Comparison of ENCODE assay signal across 10 cellular contexts in the genomic region with DNA sequence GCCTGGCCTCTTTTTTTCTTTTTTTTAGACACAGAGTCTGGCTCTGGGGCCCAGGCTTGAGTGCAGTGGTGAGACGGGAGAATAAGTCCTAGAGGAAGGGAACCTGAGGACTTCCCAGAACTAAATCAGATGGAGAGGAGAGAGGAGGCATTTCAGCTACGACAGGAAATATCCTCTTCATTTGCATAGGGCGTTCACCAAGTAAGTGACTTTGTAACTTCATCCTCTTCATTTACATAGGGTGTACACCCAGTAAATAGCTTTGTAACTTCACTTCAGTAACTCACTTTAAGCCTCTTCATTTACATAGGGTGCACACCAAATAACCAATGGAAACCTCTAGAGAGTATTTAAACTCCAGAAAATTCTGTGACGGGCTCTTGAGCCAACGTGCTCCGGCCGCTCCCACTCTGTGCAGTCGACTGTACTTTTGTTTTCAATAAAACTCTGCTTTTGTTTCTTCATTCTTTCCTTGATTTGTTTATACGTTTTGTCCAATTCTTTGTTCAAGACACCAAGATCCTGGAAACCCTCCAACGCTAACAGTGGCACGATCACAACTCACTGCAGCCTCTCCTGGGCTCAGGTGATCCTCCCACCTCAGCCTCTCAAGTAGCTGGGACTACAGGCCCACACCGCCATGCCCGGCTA. TPM values are rescaled to one million over a fixed set of nuclear protein-coding genes. Genes with fewer than 3 reads are reported as not detected.
DNase-seq lines count a peak whose midpoint lies in the region; ATAC-seq and TF ChIP-seq lines count a peak whose summit lies in the region.
"Had no signal": no experiment of that assay in that cellular context is flagged by ENCODE, and none has a peak within 500 bp of the region (broad histone marks: within the 10 kb centered on the region; RNA-seq: fewer than 3 reads in every experiment).

No MANE protein-coding gene starts in this region.

- WGBS in esophagus squamous epithelium, 2 donors = 36 to 40% methylated on average over 13 of the region's 13 CpGs

- CTCF ChIA-PET in activated CD4-positive, alpha-beta memory T cell treated with anti-CD3 and anti-CD28 coated beads, Interleukin-2, amount 10 ng/mL, durations not matched to agents 7 days and 5 days (lab: Charles Lee) = interaction anchor here (1.5 to 1.7 kb wide), 2 partner anchors 21 to 63 kb away, joined by 3 to 6 read pairs; a partner anchor contains a TSS
- CTCF ChIA-PET in activated CD4-positive, alpha-beta memory T cell treated with anti-CD3 and anti-CD28 coated beads for 36 hours (lab: Charles Lee) = no interaction called here

- no peaks in the 10 kb centered on the region for H3K36me3 Mint-ChIP-seq in activated CD4-positive, alpha-beta memory T cell treated with anti-CD3 and anti-CD28 coated beads, Interleukin-2, amount 10 ng/mL, durations not matched to agents 7 days and 5 days (ENCODE audit: low read depth)
- no peaks in the 10 kb centered on the region for H3K36me3 Mint-ChIP-seq in activated CD4-positive, alpha-beta memory T cell treated with anti-CD3 and anti-CD28 coated beads for 36 hours
- no peaks in the 10 kb centered on the region for H3K36me3 Mint-ChIP-seq in type B pancreatic cell

- H3K27ac Mint-ChIP-seq in activated CD4-positive, alpha-beta memory T cell treated with anti-CD3 and anti-CD28 coated beads, Interleukin-2, amount 10 ng/mL, durations not matched to agents 7 days and 5 days = peak overlapping the region; percentile 64
- H3K27ac Mint-ChIP-seq in activated CD4-positive, alpha-beta memory T cell treated with anti-CD3 and anti-CD28 coated beads for 36 hours = no peak overlapping the region
- peak overlapping the region; percentile 66 for H3K27ac Mint-ChIP-seq in type B pancreatic cell

- peaks cover 26% of the 10 kb centered on the region for H3K4me1 Mint-ChIP-seq in activated CD4-positive, alpha-beta memory T cell treated with anti-CD3 and anti-CD28 coated beads, Interleukin-2, amount 10 ng/mL, durations not matched to agents 7 days and 5 days
- H3K4me1 Mint-ChIP-seq in activated CD4-positive, alpha-beta memory T cell treated with anti-CD3 and anti-CD28 coated beads for 36 hours (ENCODE audit: low read depth) = peaks cover 7% of the 10 kb centered on the region
- H3K4me1 Mint-ChIP-seq in type B pancreatic cell (ENCODE audit: unreplicated experiment) = peaks cover 3% of the 10 kb centered on the region

- ATAC-seq in GM18873 (IDR thresholded peaks at IDR 0.05; ENCODE audit: low FRiP score, unreplicated experiment) = no peak

- no peaks in the 10 kb centered on the region for H3K9me3 Mint-ChIP-seq in activated CD4-positive, alpha-beta memory T cell treated with anti-CD3 and anti-CD28 coated beads, Interleukin-2, amount 10 ng/mL, durations not matched to agents 7 days and 5 days
- no peaks in the 10 kb centered on the region for H3K9me3 Mint-ChIP-seq in activated CD4-positive, alpha-beta memory T cell treated with anti-CD3 and anti-CD28 coated beads for 36 hours
- no peaks in the 10 kb centered on the region for H3K9me3 Mint-ChIP-seq in type B pancreatic cell

- H3K9me3 ChIP-seq in esophagus squamous epithelium = no peaks in the 10 kb centered on the region

- no peak overlapping the region for H3K4me3 Mint-ChIP-seq in activated CD4-positive, alpha-beta memory T cell treated with anti-CD3 and anti-CD28 coated beads, Interleukin-2, amount 10 ng/mL, durations not matched to agents 7 days and 5 days
- H3K4me3 Mint-ChIP-seq in activated CD4-positive, alpha-beta memory T cell treated with anti-CD3 and anti-CD28 coated beads for 36 hours = no peak overlapping the region
- no peak overlapping the region for H3K4me3 Mint-ChIP-seq in type B pancreatic cell

- intact Hi-C loops in activated CD4-positive, alpha-beta memory T cell treated with anti-CD3 and anti-CD28 coated beads for 36 hours (cut with micrococcal nuclease) = no loop called here
- intact Hi-C loops in esophagus squamous epithelium (cut with DNase I) = no loop called here

- POLR2A ChIA-PET in activated CD4-positive, alpha-beta memory T cell treated with anti-CD3 and anti-CD28 coated beads, Interleukin-2, amount 10 ng/mL, durations not matched to agents 7 days and 5 days (lab: Charles Lee) = interaction anchor here (1.0 to 1.6 kb wide), 5 partner anchors 12 to 707 kb away, joined by 3 to 6 read pairs (median 3); no protein-coding TSS in a partner anchor
- POLR2A ChIA-PET in activated CD4-positive, alpha-beta memory T cell treated with anti-CD3 and anti-CD28 coated beads for 36 hours (lab: Charles Lee) = no interaction called here

- H3K36me3 ChIP-seq in esophagus squamous epithelium = no peaks in the 10 kb centered on the region

- TF ChIP-seq CTCF in esophagus squamous epithelium (IDR thresholded peaks at IDR 0.05) (no peak), type B pancreatic cell (conservative IDR thresholded peaks at IDR 0.05) (no peak)

- no peaks in the 10 kb centered on the region for H3K27me3 ChIP-seq in esophagus squamous epithelium

- H3K27ac ChIP-seq in esophagus squamous epithelium = peak overlapping the region; percentile 79 to 97 (median 92)

- DNase-seq in activated CD4-positive, alpha-beta memory T cell treated with anti-CD3 and anti-CD28 coated beads, Interleukin-2, amount 10 ng/mL, durations not matched to agents 7 days and 5 days = no peak
- DNase-seq in activated CD4-positive, alpha-beta memory T cell treated with anti-CD3 and anti-CD28 coated beads for 36 hours = no peak
- DNase-seq in OCI-M1 (lab: John Stamatoyannopoulos, UW) = peak; percentile 29
- DNase-seq in esophagus squamous epithelium (lab: John Stamatoyannopoulos, UW) = no peak
- no peak for DNase-seq in type B pancreatic cell (ENCODE audit: extremely low spot score, unreplicated experiment)
- no peak for DNase-seq in OCI-M2 (lab: John Stamatoyannopoulos, UW; ENCODE audit: unreplicated experiment)
- no peak for DNase-seq in NCI-H1694 treated with DMSO at 0.1 percent for 48 hours (lab: John Stamatoyannopoulos, UW)
- DNase-seq: aorta, NCI-H524 had no signal

- H3K4me3 ChIP-seq in esophagus squamous epithelium = no peak overlapping the region

- H3K4me1 ChIP-seq in esophagus squamous epithelium = peaks cover 3 to 43% (median 8%) of the 10 kb centered on the region in 3 donors

- no peak for TF ChIP-seq POLR2A in esophagus squamous epithelium (IDR thresholded peaks at IDR 0.05)

- H3K27me3 Mint-ChIP-seq in activated CD4-positive, alpha-beta memory T cell treated with anti-CD3 and anti-CD28 coated beads, Interleukin-2, amount 10 ng/mL, durations not matched to agents 7 days and 5 days = no peaks in the 10 kb centered on the region
- no peaks in the 10 kb centered on the region for H3K27me3 Mint-ChIP-seq in activated CD4-positive, alpha-beta memory T cell treated with anti-CD3 and anti-CD28 coated beads for 36 hours
- H3K27me3 Mint-ChIP-seq in type B pancreatic cell = no peaks in the 10 kb centered on the region

RNA-seq across cellular contexts. Expression of a gene that starts 21.4 kb away (rescaled TPM):
- 10 to 100 TPM; 11.2 to 12.3 TPM for total RNA-seq in activated CD4-positive, alpha-beta memory T cell treated with anti-CD3 and anti-CD28 coated beads, Interleukin-2, amount 10 ng/mL, durations not matched to agents 7 days and 5 days
- total RNA-seq in activated CD4-positive, alpha-beta memory T cell treated with anti-CD3 and anti-CD28 coated beads for 36 hours = 10 to 100 TPM; 15.2 to 17.5 TPM
- total RNA-seq in esophagus squamous epithelium = 10 to 100 TPM; 20.0 to 39.0 (median 30.2) TPM
- total RNA-seq in type B pancreatic cell (ENCODE audit: low replicate concordance) = 31.4 and 46.6 TPM in 2 replicates
